ENCODE assay signal across 8 cellular contexts in the genomic region with DNA sequence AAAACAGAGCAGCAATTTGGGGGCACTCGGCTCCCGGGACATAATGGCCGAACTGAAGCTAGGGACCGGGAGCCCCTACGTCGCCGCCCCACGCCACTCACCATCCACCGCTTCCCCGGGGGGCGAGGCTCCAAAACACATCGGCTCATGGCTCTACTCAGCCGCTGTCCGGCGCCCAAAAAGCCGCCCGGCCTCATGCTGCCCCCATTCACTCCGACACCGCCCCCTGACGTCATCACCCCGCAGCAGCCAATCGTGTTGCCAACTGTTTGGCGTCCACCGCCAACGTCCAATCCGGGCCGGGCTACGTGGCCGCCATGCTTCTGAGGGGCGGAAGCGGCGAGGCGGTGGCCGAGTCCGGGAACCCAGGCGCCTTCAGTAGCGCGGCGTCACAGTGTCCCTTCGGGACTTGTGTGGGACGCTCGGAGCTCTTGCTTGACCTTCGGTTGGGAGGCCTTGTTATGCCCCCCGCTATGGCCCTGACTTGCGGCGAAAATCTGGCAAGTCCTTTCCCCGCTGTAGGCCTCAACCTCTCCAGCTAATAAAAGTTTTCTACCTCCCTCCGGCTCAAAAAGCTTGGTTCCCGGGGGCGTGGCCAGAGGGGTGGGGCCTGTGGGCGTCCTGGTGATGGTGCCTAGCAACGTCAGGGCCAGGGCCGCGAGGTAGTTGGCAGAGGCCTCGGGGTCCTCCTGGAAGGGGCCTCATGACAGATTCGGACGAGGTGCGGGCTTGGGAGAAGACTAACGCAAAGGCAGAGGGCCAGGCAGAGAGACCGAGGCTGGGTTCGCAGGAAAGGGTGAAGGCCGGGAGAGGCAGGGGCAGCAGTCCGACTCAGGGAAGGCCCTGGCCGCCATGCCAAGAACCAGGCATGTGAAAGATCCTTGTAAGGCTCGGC. TPM values are rescaled to one million over a fixed set of nuclear protein-coding genes. Genes with fewer than 3 reads are reported as not detected.
DNase-seq lines count a peak whose midpoint lies in the region; ATAC-seq and TF ChIP-seq lines count a peak whose summit lies in the region.

A gene with protein sequence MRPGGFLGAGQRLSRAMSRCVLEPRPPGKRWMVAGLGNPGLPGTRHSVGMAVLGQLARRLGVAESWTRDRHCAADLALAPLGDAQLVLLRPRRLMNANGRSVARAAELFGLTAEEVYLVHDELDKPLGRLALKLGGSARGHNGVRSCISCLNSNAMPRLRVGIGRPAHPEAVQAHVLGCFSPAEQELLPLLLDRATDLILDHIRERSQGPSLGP (minus strand): TSS at position 221 of the 895 bp plus-strand sequence. CDS start 24 bp downstream, at position 197.
TTC16 (plus strand) TSS at position 637 of the 895 bp plus-strand sequence; CDS start at position 704, 67 bp downstream.

- peak within 1 kb of the TSS; percentile 98 for H3K4me3 Mint-ChIP-seq in activated T-cell treated with anti-CD3 and anti-CD28 coated beads, Interleukin-2, amount 50 U/mL, for 24 hours

- H4K20me1 ChIP-seq in PC-3 (ENCODE audit: low read length) = no peaks in the 10 kb centered on the region

- peak; percentile 43 for TF ChIP-seq POLR2A in erythroblast (IDR thresholded peaks at IDR 0.05; ENCODE audit: low read length)

- H3K9ac ChIP-seq in PC-3 (ENCODE audit: low read length) = peak within 1 kb of the TSS; percentile 83
- peak within 1 kb of the TSS; percentile 72 to 80 for H3K9ac ChIP-seq in mucosa of rectum (ENCODE audit: low read depth in 1 of 2, low read length in 2 of 2)

- ATAC-seq in GM21717 (IDR thresholded peaks at IDR 0.05; ENCODE audit: unreplicated experiment) (peak; percentile 89), PC-3 (peak; percentile 92)

- peaks cover 10% of the 10 kb centered on the region for H3K36me3 Mint-ChIP-seq in activated T-cell treated with anti-CD3 and anti-CD28 coated beads, Interleukin-2, amount 50 U/mL, for 24 hours (ENCODE audit: low read depth)

- DNase-seq in DMS153 treated with DMSO at 0.1 percent for 48 hours (lab: John Stamatoyannopoulos, UW; ENCODE audit: unreplicated experiment) = peak; percentile 93
- peak; percentile 86 for DNase-seq in Jurkat, Clone E6-1 (ENCODE audit: low read depth, low spot score)
- DNase-seq in PC-3 = peak; percentile 94
- DNase-seq in activated T-cell treated with anti-CD3 and anti-CD28 coated beads, Interleukin-2, amount 50 U/mL, for 24 hours = peak; percentile 97
- DNase-seq in erythroblast (lab: John Stamatoyannopoulos, UW) = peak; percentile 97 to 99
- peak; percentile 95 to 96 for DNase-seq in stimulated activated CD8-positive, alpha-beta memory T cell treated with anti-CD3 and anti-CD28 coated beads, Interleukin-4, amount 100 ng/mL, for 4 hours (ENCODE audit: low read depth in 2 of 2, low spot score in 1 of 2)

- no peak for TF ChIP-seq CTCF in PC-3 (conservative IDR thresholded peaks at IDR 0.05; ENCODE audit: low read depth, low read length)

- H3F3A ChIP-seq in PC-3 (ENCODE audit: low read length, unreplicated experiment) = no peaks in the 10 kb centered on the region

- POLR2A ChIA-PET in PC-3 (lab: Charles Lee; ENCODE audit: unreplicated experiment) = no interaction called here

- H3K4me1 Mint-ChIP-seq in activated T-cell treated with anti-CD3 and anti-CD28 coated beads, Interleukin-2, amount 50 U/mL, for 24 hours (ENCODE audit: low read depth) = peaks cover 38% of the 10 kb centered on the region

- H2AFZ ChIP-seq in PC-3 (ENCODE audit: low read length) = peak within 1 kb of the TSS; percentile 86

- H3K4me2 ChIP-seq in PC-3 (ENCODE audit: low read length) = peak within 1 kb of the TSS; percentile 98

- no peaks in the 10 kb centered on the region for H3K9me3 ChIP-seq in PC-3 (ENCODE audit: low read length)
- no peaks in the 10 kb centered on the region for H3K9me3 ChIP-seq in mucosa of rectum (ENCODE audit: control insufficient read depth in 2 of 2, low read length in 2 of 2)

- no peaks in the 10 kb centered on the region for H3K9me2 ChIP-seq in PC-3 (replicated peaks; ENCODE audit: low read length)

- peak within 1 kb of the TSS; percentile 82 for H3K4me3 ChIP-seq in Jurkat, Clone E6-1 (ENCODE audit: low read length)
- H3K4me3 ChIP-seq in PC-3 (ENCODE audit: low read length) (peak within 1 kb of the TSS; percentile 97), mucosa of rectum (ENCODE audit: low read length in 2 of 2) (peak within 1 kb of the TSS; percentile 73 to 91)

- TSS peak; percentile 72 for BruUV-seq in PC-3 (replicated peaks; lab: Mats Ljungman, UMichigan)

- H3K27ac ChIP-seq in PC-3 (ENCODE audit: low read length) (peak within 1 kb of the TSS; percentile 21; the same call in 1 of the 2 replicates), mucosa of rectum (ENCODE audit: low read depth in 2 of 2, low read length in 2 of 2) (peak within 1 kb of the TSS; percentile 69 to 87)

- H3K27me3 ChIP-seq in PC-3 (ENCODE audit: low read length) (no peaks in the 10 kb centered on the region), mucosa of rectum (ENCODE audit: control insufficient read depth in 2 of 2, insufficient read depth in 2 of 2, low read length in 2 of 2) (no peaks in the 10 kb centered on the region)

- H3K4me1 ChIP-seq in PC-3 (ENCODE audit: insufficient read depth, low read length) (peaks cover 5% of the 10 kb centered on the region; the same call in 1 of the 2 replicates), mucosa of rectum (ENCODE audit: control insufficient read depth in 2 of 2, insufficient read depth in 2 of 2, low read length in 2 of 2) (peaks cover 6 to 10% of the 10 kb centered on the region in 2 donors)

- H3K27ac Mint-ChIP-seq in activated T-cell treated with anti-CD3 and anti-CD28 coated beads, Interleukin-2, amount 50 U/mL, for 24 hours = peak within 1 kb of the TSS; percentile 98

- intact Hi-C loops in PC-3 (cut with micrococcal nuclease) = no loop called here

- no peaks in the 10 kb centered on the region for H3K9me3 Mint-ChIP-seq in activated T-cell treated with anti-CD3 and anti-CD28 coated beads, Interleukin-2, amount 50 U/mL, for 24 hours

- CTCF ChIA-PET in PC-3 (lab: Charles Lee) = interaction anchor here (1.0 kb wide), 1 partner anchor 19 kb away, joined by 7 read pairs; the partner anchor contains the start of gene TOR2A

- H3K36me3 ChIP-seq in PC-3 (ENCODE audit: low read depth, low read length) (no peaks in the 10 kb centered on the region), mucosa of rectum (ENCODE audit: control insufficient read depth in 2 of 2, insufficient read depth in 2 of 2, low read length in 2 of 2) (no peaks in the 10 kb centered on the region)

- H3K27me3 Mint-ChIP-seq in activated T-cell treated with anti-CD3 and anti-CD28 coated beads, Interleukin-2, amount 50 U/mL, for 24 hours = no peaks in the 10 kb centered on the region

- peaks cover 16% of the 10 kb centered on the region for H3K79me2 ChIP-seq in PC-3 (ENCODE audit: low read length)

RNA-seq across cellular contexts. Expression of the first gene that starts in this region (rescaled TPM):
- 25.7 TPM for polyA plus RNA-seq in Jurkat, Clone E6-1 (2012; ENCODE audit: insufficient read depth, insufficient read length)
- total RNA-seq in PC-3 (2014; rRNA removed) = 38.1 and 45.3 TPM in 2 replicates

RNA-seq across cellular contexts. Expression of gene TTC16, which starts in this region (rescaled TPM):
- polyA plus RNA-seq in Jurkat, Clone E6-1 (2012; ENCODE audit: insufficient read depth, insufficient read length) = 2.9 TPM
- 0.04 TPM in 1 of 2 replicates, not detected in the other for total RNA-seq in PC-3 (2014; rRNA removed)

Comparison
In these comparisons a context has a peak if more than half of its experiments do, and no peak if none do; other contexts are left out.
1. Peak in every context shown above with its lines: DNase-seq, ATAC-seq, H3K4me3 ChIP-seq and H3K27ac ChIP-seq.